8 cellular contexts compared by ENCODE assay signal in the genomic region with DNA sequence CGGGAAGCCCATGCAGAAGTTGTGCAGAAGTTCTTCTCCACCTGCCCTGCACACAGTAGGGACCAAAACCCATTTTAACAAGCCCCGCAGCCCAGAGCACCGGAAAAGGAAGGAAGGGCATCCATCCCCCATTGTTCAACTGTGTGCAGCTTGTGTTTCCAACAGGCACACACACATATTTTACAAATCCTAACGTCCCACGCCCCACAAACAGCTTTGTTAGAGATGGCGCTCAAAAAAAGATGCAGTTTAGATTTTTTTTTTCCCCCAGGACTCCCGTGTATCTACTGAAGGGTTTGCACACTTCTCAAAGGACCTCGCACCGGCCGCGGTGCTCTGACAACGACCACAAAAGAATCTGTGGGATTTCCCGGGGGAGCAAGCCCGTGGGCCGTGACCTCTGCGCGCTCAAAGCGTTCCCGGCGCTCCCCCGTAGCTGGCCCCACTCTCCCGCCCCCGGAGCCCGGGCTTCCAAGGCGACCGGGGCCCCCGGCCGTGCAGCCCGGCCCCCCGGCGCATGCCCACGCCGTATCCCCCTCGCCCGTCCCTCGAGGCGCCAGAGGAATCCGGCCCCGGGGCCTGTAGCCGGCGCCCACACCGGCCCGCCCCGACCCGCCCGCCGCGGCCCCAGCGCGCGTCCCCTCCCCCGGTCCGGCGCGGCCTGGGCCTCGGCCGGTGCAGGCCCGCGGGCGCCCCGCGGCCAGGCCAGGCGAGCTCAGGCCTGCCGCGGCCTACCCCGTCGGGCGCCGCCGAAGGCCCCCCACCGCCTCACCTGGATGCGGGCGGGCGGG. TPM values are rescaled to one million over a fixed set of nuclear protein-coding genes. Genes with fewer than 3 reads are reported as not detected.
DNase-seq lines count a peak whose midpoint lies in the region; ATAC-seq and TF ChIP-seq lines count a peak whose summit lies in the region.

No MANE protein-coding gene starts in this region.

- peak overlapping the region; percentile 92 for H3K9ac ChIP-seq in neural progenitor cell

- no peaks in the 10 kb centered on the region for H3K27me3 Mint-ChIP-seq in activated CD4-positive, alpha-beta T cell treated with anti-CD3 and anti-CD28 coated beads, Interleukin-2, amount 10 ng/mL, durations not matched to agents 24 days and 14 days
- H3K27me3 Mint-ChIP-seq in neural progenitor cell (ENCODE audit: insufficient read depth, low read depth), result peaks cover 6% of the 10 kb centered on the region

- H3K9me3 Mint-ChIP-seq in activated CD4-positive, alpha-beta T cell treated with anti-CD3 and anti-CD28 coated beads, Interleukin-2, amount 10 ng/mL, durations not matched to agents 24 days and 14 days, result no peaks in the 10 kb centered on the region
- H3K9me3 Mint-ChIP-seq in neural progenitor cell, result no peaks in the 10 kb centered on the region

- no peaks in the 10 kb centered on the region for H3K27me3 ChIP-seq in neural progenitor cell

- H3K4me3 ChIP-seq in neural progenitor cell, result peak overlapping the region; percentile 98

- CTCF ChIA-PET in GM10248 (lab: Yijun Ruan, JAX), result interaction anchor here (1.6 to 2.8 kb wide), 4 partner anchors 10 to 61 kb away, joined by 3 to 15 read pairs (median 7); a partner anchor contains a TSS

- DNase-seq in activated CD4-positive, alpha-beta T cell treated with anti-CD3 and anti-CD28 coated beads, Interleukin-2, amount 10 ng/mL, durations not matched to agents 24 days and 14 days, result peak; percentile 74
- peak; percentile 46 to 62 for DNase-seq in erythroblast (lab: John Stamatoyannopoulos, UW)
- DNase-seq in neural progenitor cell (ENCODE audit: low spot score), result no peak
- DNase-seq in GM10248 (ENCODE audit: extremely low spot score), result no peak
- no peak for DNase-seq in ureter (ENCODE audit: low spot score)

- peak; percentile 31 for ATAC-seq in GM19452 (IDR thresholded peaks at IDR 0.05; ENCODE audit: unreplicated experiment)
- ATAC-seq in HG03571 (IDR thresholded peaks at IDR 0.05; ENCODE audit: unreplicated experiment), result peak; percentile 31

- peak overlapping the region; percentile 94 for H3K4me2 ChIP-seq in neural progenitor cell

- peak overlapping the region; percentile 81 for H3K27ac ChIP-seq in C4-2B
- peak overlapping the region; percentile 81 for H3K27ac ChIP-seq in neural progenitor cell

- H3K36me3 ChIP-seq in neural progenitor cell, result no peaks in the 10 kb centered on the region

- no peaks in the 10 kb centered on the region for H3K9me3 ChIP-seq in neural progenitor cell (ENCODE audit: low read depth)

- H3K4me1 ChIP-seq in neural progenitor cell, result peaks cover 27% of the 10 kb centered on the region

- POLR2A ChIA-PET in GM10248 (lab: Yijun Ruan, JAX), result interaction anchor here (0.6 kb wide), 1 partner anchor 182 kb away, joined by 3 read pairs; no protein-coding TSS in a partner anchor

- H3K4me1 Mint-ChIP-seq in activated CD4-positive, alpha-beta T cell treated with anti-CD3 and anti-CD28 coated beads, Interleukin-2, amount 10 ng/mL, durations not matched to agents 24 days and 14 days, result peaks cover 32% of the 10 kb centered on the region
- peaks cover 33% of the 10 kb centered on the region for H3K4me1 Mint-ChIP-seq in neural progenitor cell

- peaks cover 45% of the 10 kb centered on the region for H3F3A ChIP-seq in neural progenitor cell (ENCODE audit: low read depth)

- intact Hi-C loops in activated CD4-positive, alpha-beta T cell treated with anti-CD3 and anti-CD28 coated beads, Interleukin-2, amount 10 ng/mL, durations not matched to agents 24 days and 14 days (cut with micrococcal nuclease), result loop anchor here (5.0 to 10.0 kb wide), 2 partner anchors 173 to 830 kb away; a partner anchor contains a TSS

- H3K36me3 Mint-ChIP-seq in activated CD4-positive, alpha-beta T cell treated with anti-CD3 and anti-CD28 coated beads, Interleukin-2, amount 10 ng/mL, durations not matched to agents 24 days and 14 days (ENCODE audit: low read depth), result peaks cover 20% of the 10 kb centered on the region
- peaks cover 10% of the 10 kb centered on the region for H3K36me3 Mint-ChIP-seq in neural progenitor cell

- H4K20me1 ChIP-seq in neural progenitor cell (ENCODE audit: low read depth), result peaks cover 50% of the 10 kb centered on the region

- H3K4me3 Mint-ChIP-seq in activated CD4-positive, alpha-beta T cell treated with anti-CD3 and anti-CD28 coated beads, Interleukin-2, amount 10 ng/mL, durations not matched to agents 24 days and 14 days, result peak overlapping the region; percentile 96
- peak overlapping the region; percentile 100 for H3K4me3 Mint-ChIP-seq in neural progenitor cell

- peak overlapping the region; percentile 89 for H3K27ac Mint-ChIP-seq in activated CD4-positive, alpha-beta T cell treated with anti-CD3 and anti-CD28 coated beads, Interleukin-2, amount 10 ng/mL, durations not matched to agents 24 days and 14 days
- H3K27ac Mint-ChIP-seq in neural progenitor cell, result peak overlapping the region; percentile 99

- H2AFZ ChIP-seq in neural progenitor cell (replicated peaks), result no peak overlapping the region

- no peak for TF ChIP-seq POLR2A in erythroblast (IDR thresholded peaks at IDR 0.05; ENCODE audit: low read length)

- no peak for TF ChIP-seq CTCF in C4-2B (conservative IDR thresholded peaks at IDR 0.05)
- no peak for TF ChIP-seq CTCF in neural progenitor cell (IDR thresholded peaks at IDR 0.05)
- no peak for TF ChIP-seq CTCF in GM10248 (IDR thresholded peaks at IDR 0.05; ENCODE audit: control extremely low read depth, extremely low read depth, low read depth, missing control alignments)

- H3K79me2 ChIP-seq in neural progenitor cell (ENCODE audit: low read depth), result peaks cover 75% of the 10 kb centered on the region

RNA-seq across cellular contexts. Expression of a gene that starts 0.5 kb away (rescaled TPM):
- 191 and 193 TPM in 2 replicates for total RNA-seq in activated CD4-positive, alpha-beta T cell treated with anti-CD3 and anti-CD28 coated beads, Interleukin-2, amount 10 ng/mL, durations not matched to agents 24 days and 14 days
- total RNA-seq in neural progenitor cell (ENCODE audit: low replicate concordance) (108 TPM in 2 replicates), ureter (77.9 TPM)

RNA-seq across cellular contexts. Expression of a gene that starts 47.6 kb away (rescaled TPM):
- total RNA-seq in activated CD4-positive, alpha-beta T cell treated with anti-CD3 and anti-CD28 coated beads, Interleukin-2, amount 10 ng/mL, durations not matched to agents 24 days and 14 days, result not detected in 2 replicates
- 1.2 TPM in 1 of 2 replicates, not detected in the other for total RNA-seq in neural progenitor cell (ENCODE audit: low replicate concordance)
- not detected for total RNA-seq in ureter

Comparison
In these comparisons a context has a peak if more than half of its experiments do, and no peak if none do; other contexts are left out.
1. DNase-seq: peak in activated CD4-positive, alpha-beta T cell treated with anti-CD3 and anti-CD28 coated beads, Interleukin-2, amount 10 ng/mL, durations not matched to agents 24 days and 14 days (single experiment) and erythroblast (2 of 2); none in neural progenitor cell (single experiment), GM10248 (single experiment) and ureter (single experiment).